11 cellular contexts compared by ENCODE assay signal in genomic region chr11:66142370-66143263, GRCh38.
DNase-seq lines count a peak whose midpoint lies in the region; ATAC-seq, FAIRE-seq and TF ChIP-seq lines count a peak whose summit lies in the region.
"Had no signal": no experiment of that assay in that cellular context is flagged by ENCODE, and none has a peak within 500 bp of the region (broad histone marks: within the 10 kb centered on the region; RNA-seq: fewer than 3 reads in every experiment).

No MANE protein-coding gene starts in this region.

- H3F3A ChIP-seq in MM.1S (ENCODE audit: insufficient read depth, low read length) = peaks cover 11% of the 10 kb centered on the region

- ATAC-seq in HG02981 (IDR thresholded peaks at IDR 0.05; ENCODE audit: unreplicated experiment) = no peak

- peaks cover 23% of the 10 kb centered on the region for H3K79me2 ChIP-seq in MM.1S (ENCODE audit: low read length)

- POLR2A ChIA-PET in HEK293 (lab: Yijun Ruan, JAX) = interaction anchor here (0.6 kb wide), 2 partner anchors 17 to 521 kb away, joined by 3 to 4 read pairs; no protein-coding TSS in a partner anchor

- H3K9me2 ChIP-seq in MM.1S (replicated peaks; ENCODE audit: insufficient read depth, low read length) = no peaks in the 10 kb centered on the region

- no peaks in the 10 kb centered on the region for H3K27me3 ChIP-seq in MM.1S (replicated peaks; ENCODE audit: insufficient read depth, low read length)
- H3K27me3 ChIP-seq: transverse colon had no signal

- no peaks in the 10 kb centered on the region for H4K20me1 ChIP-seq in MM.1S (ENCODE audit: insufficient read depth, low read length)

- H3K27ac ChIP-seq in HEK293 (ENCODE audit: extremely low read depth, low read depth, low read length) (no peak overlapping the region), MM.1S (ENCODE audit: low read length) (no peak overlapping the region)
- H3K27ac ChIP-seq: transverse colon had no signal

- CTCF ChIA-PET in HEK293 (lab: Yijun Ruan, JAX) = interaction anchor here (0.6 to 1.0 kb wide), 5 partner anchors 14 to 140 kb away, joined by 3 read pairs; no protein-coding TSS in a partner anchor

- peak; percentile 48 for DNase-seq in 8988T
- DNase-seq in RCC 7860 (ENCODE audit: low spot score) = peak; percentile 57
- DNase-seq in foreskin fibroblast = peak; percentile 19 to 36
- DNase-seq in cerebellar cortex (ENCODE audit: low spot score) = no peak
- no peak for DNase-seq in MM.1S
- no peak for DNase-seq in midbrain (lab: John Stamatoyannopoulos, UW)
- DNase-seq: NCI-H187, transverse colon had no signal

- H3K4me1 ChIP-seq in HEK293 (ENCODE audit: control insufficient read depth, insufficient read depth, low read length) (0 out of 2 replicates have a peak, but pooled peaks cover 6% of the 10 kb centered on the region), MM.1S (ENCODE audit: low read length) (peaks cover 23% of the 10 kb centered on the region)

- H2AFZ ChIP-seq in MM.1S (ENCODE audit: low read length) = no peak overlapping the region

- H3K36me3 ChIP-seq in HEK293 (ENCODE audit: control insufficient read depth in 2 of 2, insufficient read depth in 1 of 2, low read length in 2 of 2) (no peaks in the 10 kb centered on the region), MM.1S (replicated peaks; ENCODE audit: insufficient read depth, low read length) (no peaks in the 10 kb centered on the region)
- H3K36me3 ChIP-seq: transverse colon had no signal

- no peak overlapping the region for H3K4me2 ChIP-seq in MM.1S (ENCODE audit: low read depth, low read length)

- H3K4me3 ChIP-seq in HEK293 (ENCODE audit: low read depth, low read length) (no peak overlapping the region), foreskin fibroblast (ENCODE audit: low read depth in 1 of 2, low read length in 2 of 2) (no peak overlapping the region), MM.1S (ENCODE audit: low read length) (no peak overlapping the region)
- H3K4me3 ChIP-seq: transverse colon had no signal

- H3K9ac ChIP-seq in MM.1S (ENCODE audit: low read length) = no peak overlapping the region

- TF ChIP-seq CTCF in HEK293 (tag by site-specific recombination; IDR thresholded peaks at IDR 0.05) (no peak), foreskin fibroblast (IDR thresholded peaks at IDR 0.05; ENCODE audit: low read depth, low read length) (no peak), MM.1S (IDR thresholded peaks at IDR 0.05; ENCODE audit: low read length) (no peak)

- peak; percentile 53 for FAIRE-seq in RCC 7860 (lab: Jason Lieb, UNC)
- FAIRE-seq: G401.6 had no signal

- H3K9me3 ChIP-seq in HEK293 (ENCODE audit: control insufficient read depth, insufficient read depth, low read depth, low read length) (no peaks in the 10 kb centered on the region), MM.1S (replicated peaks; ENCODE audit: insufficient read depth, low read length) (no peaks in the 10 kb centered on the region)
- H3K9me3 ChIP-seq: transverse colon had no signal

TF ChIP-seq in HEK293, 187 proteins besides CTCF, POLR2A, EP300 and RAD21:
- no peak for TF ChIP-seq ZNF768 (tag by site-specific recombination; IDR thresholded peaks at IDR 0.05)
- TF ChIP-seq ZNF26 (tag by site-specific recombination; IDR thresholded peaks at IDR 0.05) = no peak
- TF ChIP-seq PRDM1 (tag by site-specific recombination; IDR thresholded peaks at IDR 0.05) = peak; percentile 26; the same call in 1 of the 2 replicates
- no peak for TF ChIP-seq ZNF16 (tag by site-specific recombination; IDR thresholded peaks at IDR 0.05; ENCODE audit: low read depth)
- no peak for TF ChIP-seq GFI1B (tag by site-specific recombination; IDR thresholded peaks at IDR 0.05)
- no peak for TF ChIP-seq ZNF560 (tag by site-specific recombination; IDR thresholded peaks at IDR 0.05; ENCODE audit: borderline replicate concordance)
- TF ChIP-seq ZNF555 (tag by site-specific recombination; conservative IDR thresholded peaks at IDR 0.05) = no peak
TF ChIP-seq in HEK293: peak in this region for 1.

Comparison
In these comparisons a context has a peak if more than half of its experiments do, and no peak if none do; other contexts are left out.
1. DNase-seq: peak in 8988T (single experiment), RCC 7860 (single experiment) and foreskin fibroblast (2 of 2); none in cerebellar cortex (single experiment), MM.1S (single experiment) and midbrain (single experiment).